ENCODE assay signal across 1 cellular context in the genomic region with DNA sequence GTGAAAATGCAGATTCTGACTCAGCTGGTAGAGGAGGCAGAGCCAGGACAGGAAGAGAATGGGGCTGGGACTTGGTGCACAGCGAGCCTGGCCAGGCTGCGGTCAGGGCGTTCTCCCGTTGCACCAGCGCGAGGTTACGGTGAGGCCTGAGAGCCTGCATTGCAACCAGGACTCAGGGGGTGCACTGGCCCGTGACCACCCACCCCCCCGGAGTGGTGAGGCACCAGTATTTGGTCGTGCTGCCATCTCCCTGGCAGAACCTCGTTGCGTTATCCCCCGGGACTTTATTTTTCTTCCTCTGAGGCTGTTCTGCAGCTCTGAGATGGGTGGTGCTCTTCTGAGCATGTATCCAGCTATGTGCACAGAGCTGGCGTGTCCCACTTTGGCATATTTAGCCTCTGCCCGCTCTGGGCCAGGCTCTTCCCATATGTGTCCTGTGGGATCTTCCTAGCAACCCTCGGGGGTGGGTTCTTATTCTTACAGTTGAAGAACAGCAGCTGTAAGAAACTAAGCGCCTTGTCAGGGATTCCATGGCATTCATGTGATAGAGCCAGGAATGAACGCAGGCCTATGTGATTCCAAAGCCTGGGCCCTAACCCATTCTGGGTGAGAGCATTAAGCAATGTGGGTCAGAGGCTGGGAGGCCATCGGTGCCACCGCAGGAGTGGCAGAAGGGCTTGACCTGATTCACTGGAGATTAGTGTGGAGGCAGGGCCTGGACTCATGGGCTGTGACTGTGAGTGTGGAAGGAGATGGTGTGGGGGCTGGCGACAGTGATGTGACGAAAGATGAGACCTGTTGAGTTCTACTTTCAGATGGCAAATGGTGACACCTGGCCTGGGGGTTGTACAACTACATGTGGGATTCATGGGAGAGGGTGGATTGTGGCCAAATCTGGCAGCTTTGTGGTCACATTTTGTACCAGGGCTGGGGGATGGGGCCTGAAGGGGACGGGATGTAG.
TF ChIP-seq lines count a peak whose summit lies in the region.

No MANE protein-coding gene starts in this region.

TF ChIP-seq in GM23338, 12 proteins besides CTCF, POLR2A, EP300 and RAD21:
- TF ChIP-seq, protein P1, sequence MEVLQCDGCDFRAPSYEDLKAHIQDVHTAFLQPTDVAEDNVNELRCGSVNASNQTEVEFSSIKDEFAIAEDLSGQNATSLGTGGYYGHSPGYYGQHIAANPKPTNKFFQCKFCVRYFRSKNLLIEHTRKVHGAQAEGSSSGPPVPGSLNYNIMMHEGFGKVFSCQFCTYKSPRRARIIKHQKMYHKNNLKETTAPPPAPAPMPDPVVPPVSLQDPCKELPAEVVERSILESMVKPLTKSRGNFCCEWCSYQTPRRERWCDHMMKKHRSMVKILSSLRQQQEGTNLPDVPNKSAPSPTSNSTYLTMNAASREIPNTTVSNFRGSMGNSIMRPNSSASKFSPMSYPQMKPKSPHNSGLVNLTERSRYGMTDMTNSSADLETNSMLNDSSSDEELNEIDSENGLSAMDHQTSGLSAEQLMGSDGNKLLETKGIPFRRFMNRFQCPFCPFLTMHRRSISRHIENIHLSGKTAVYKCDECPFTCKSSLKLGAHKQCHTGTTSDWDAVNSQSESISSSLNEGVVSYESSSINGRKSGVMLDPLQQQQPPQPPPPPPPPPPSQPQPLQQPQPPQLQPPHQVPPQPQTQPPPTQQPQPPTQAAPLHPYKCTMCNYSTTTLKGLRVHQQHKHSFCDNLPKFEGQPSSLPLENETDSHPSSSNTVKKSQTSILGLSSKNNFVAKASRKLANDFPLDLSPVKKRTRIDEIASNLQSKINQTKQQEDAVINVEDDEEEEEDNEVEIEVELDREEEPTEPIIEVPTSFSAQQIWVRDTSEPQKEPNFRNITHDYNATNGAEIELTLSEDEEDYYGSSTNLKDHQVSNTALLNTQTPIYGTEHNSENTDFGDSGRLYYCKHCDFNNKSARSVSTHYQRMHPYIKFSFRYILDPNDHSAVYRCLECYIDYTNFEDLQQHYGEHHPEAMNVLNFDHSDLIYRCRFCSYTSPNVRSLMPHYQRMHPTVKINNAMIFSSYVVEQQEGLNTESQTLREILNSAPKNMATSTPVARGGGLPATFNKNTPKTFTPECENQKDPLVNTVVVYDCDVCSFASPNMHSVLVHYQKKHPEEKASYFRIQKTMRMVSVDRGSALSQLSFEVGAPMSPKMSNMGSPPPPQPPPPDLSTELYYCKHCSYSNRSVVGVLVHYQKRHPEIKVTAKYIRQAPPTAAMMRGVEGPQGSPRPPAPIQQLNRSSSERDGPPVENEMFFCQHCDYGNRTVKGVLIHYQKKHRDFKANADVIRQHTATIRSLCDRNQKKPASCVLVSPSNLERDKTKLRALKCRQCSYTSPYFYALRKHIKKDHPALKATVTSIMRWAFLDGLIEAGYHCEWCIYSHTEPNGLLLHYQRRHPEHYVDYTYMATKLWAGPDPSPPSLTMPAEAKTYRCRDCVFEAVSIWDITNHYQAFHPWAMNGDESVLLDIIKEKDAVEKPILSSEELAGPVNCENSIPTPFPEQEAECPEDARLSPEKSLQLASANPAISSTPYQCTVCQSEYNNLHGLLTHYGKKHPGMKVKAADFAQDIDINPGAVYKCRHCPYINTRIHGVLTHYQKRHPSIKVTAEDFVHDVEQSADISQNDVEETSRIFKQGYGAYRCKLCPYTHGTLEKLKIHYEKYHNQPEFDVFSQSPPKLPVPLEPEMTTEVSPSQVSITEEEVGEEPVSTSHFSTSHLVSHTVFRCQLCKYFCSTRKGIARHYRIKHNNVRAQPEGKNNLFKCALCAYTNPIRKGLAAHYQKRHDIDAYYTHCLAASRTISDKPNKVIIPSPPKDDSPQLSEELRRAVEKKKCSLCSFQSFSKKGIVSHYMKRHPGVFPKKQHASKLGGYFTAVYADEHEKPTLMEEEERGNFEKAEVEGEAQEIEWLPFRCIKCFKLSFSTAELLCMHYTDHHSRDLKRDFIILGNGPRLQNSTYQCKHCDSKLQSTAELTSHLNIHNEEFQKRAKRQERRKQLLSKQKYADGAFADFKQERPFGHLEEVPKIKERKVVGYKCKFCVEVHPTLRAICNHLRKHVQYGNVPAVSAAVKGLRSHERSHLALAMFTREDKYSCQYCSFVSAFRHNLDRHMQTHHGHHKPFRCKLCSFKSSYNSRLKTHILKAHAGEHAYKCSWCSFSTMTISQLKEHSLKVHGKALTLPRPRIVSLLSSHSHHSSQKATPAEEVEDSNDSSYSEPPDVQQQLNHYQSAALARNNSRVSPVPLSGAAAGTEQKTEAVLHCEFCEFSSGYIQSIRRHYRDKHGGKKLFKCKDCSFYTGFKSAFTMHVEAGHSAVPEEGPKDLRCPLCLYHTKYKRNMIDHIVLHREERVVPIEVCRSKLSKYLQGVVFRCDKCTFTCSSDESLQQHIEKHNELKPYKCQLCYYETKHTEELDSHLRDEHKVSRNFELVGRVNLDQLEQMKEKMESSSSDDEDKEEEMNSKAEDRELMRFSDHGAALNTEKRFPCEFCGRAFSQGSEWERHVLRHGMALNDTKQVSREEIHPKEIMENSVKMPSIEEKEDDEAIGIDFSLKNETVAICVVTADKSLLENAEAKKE (CRISPR knock-in tag; IDR thresholded peaks at IDR 0.05): no peak
- no peak for TF ChIP-seq EZH2phosphoT487 (IDR thresholded peaks at IDR 0.05; ENCODE audit: unreplicated experiment)
- TF ChIP-seq, protein P2, sequence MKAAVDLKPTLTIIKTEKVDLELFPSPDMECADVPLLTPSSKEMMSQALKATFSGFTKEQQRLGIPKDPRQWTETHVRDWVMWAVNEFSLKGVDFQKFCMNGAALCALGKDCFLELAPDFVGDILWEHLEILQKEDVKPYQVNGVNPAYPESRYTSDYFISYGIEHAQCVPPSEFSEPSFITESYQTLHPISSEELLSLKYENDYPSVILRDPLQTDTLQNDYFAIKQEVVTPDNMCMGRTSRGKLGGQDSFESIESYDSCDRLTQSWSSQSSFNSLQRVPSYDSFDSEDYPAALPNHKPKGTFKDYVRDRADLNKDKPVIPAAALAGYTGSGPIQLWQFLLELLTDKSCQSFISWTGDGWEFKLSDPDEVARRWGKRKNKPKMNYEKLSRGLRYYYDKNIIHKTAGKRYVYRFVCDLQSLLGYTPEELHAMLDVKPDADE (IDR thresholded peaks at IDR 0.05): no peak
- TF ChIP-seq EZH2 (IDR thresholded peaks at IDR 0.05; ENCODE audit: low read depth, unreplicated experiment): no peak
- TF ChIP-seq CREB1 (CRISPR knock-in tag; IDR thresholded peaks at IDR 0.05; ENCODE audit: low read depth): no peak
- no peak for TF ChIP-seq JUNB (IDR thresholded peaks at IDR 0.05; ENCODE audit: unreplicated experiment)
- no peak for TF ChIP-seq ZNF331 (CRISPR knock-in tag; IDR thresholded peaks at IDR 0.05; ENCODE audit: low read depth)
- no peak for TF ChIP-seq POLR2AphosphoS5 (IDR thresholded peaks at IDR 0.05; ENCODE audit: low read depth)
- no peak for TF ChIP-seq NANOG (IDR thresholded peaks at IDR 0.05; ENCODE audit: borderline replicate concordance)
- TF ChIP-seq, protein P3, sequence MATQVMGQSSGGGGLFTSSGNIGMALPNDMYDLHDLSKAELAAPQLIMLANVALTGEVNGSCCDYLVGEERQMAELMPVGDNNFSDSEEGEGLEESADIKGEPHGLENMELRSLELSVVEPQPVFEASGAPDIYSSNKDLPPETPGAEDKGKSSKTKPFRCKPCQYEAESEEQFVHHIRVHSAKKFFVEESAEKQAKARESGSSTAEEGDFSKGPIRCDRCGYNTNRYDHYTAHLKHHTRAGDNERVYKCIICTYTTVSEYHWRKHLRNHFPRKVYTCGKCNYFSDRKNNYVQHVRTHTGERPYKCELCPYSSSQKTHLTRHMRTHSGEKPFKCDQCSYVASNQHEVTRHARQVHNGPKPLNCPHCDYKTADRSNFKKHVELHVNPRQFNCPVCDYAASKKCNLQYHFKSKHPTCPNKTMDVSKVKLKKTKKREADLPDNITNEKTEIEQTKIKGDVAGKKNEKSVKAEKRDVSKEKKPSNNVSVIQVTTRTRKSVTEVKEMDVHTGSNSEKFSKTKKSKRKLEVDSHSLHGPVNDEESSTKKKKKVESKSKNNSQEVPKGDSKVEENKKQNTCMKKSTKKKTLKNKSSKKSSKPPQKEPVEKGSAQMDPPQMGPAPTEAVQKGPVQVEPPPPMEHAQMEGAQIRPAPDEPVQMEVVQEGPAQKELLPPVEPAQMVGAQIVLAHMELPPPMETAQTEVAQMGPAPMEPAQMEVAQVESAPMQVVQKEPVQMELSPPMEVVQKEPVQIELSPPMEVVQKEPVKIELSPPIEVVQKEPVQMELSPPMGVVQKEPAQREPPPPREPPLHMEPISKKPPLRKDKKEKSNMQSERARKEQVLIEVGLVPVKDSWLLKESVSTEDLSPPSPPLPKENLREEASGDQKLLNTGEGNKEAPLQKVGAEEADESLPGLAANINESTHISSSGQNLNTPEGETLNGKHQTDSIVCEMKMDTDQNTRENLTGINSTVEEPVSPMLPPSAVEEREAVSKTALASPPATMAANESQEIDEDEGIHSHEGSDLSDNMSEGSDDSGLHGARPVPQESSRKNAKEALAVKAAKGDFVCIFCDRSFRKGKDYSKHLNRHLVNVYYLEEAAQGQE (IDR thresholded peaks at IDR 0.05; ENCODE audit: unreplicated experiment): no peak
